ENCODE assay signal across 1 cellular context in genomic region chr17:6998855-6999508, GRCh38.
A peak's percentile ranks its signal among the peaks of the same experiment; 100 is the strongest.
TF ChIP-seq lines count a peak whose summit lies in the region.

No MANE protein-coding gene starts in this region.

TF ChIP-seq in K562, 482 proteins besides CTCF, POLR2A, EP300 and RAD21 (continues in another document):
- TF ChIP-seq ZBTB7A (IDR thresholded peaks at IDR 0.05; ENCODE audit: borderline replicate concordance, control insufficient read depth, low read depth, low read length) (peak; percentile 42; the same call in 1 of the 2 replicates), RAD51 (IDR thresholded peaks at IDR 0.05; ENCODE audit: borderline replicate concordance, low read depth) (0 out of 2 replicates have a peak, but pooled peaks have one; percentile 9), ZNF197 (CRISPR knock-in tag; IDR thresholded peaks at IDR 0.05; ENCODE audit: low read depth) (no peak), CXXC5 (CRISPR knock-in tag; IDR thresholded peaks at IDR 0.05) (peak; percentile 31; the same call in 1 of the 2 replicates), STAT6 (CRISPR knock-in tag; IDR thresholded peaks at IDR 0.05) (no peak), RBM25 (IDR thresholded peaks at IDR 0.05; ENCODE audit: low read depth, low read length, severe bottlenecking) (no peak), POLR2H (tag; IDR thresholded peaks at IDR 0.05; ENCODE audit: low read depth) (peak; percentile 40; the same call in 1 of the 2 replicates), FOXA1 (IDR thresholded peaks at IDR 0.05; ENCODE audit: borderline replicate concordance) (no peak), ATF6 (CRISPR knock-in tag; IDR thresholded peaks at IDR 0.05) (no peak), HOMEZ (CRISPR knock-in tag; IDR thresholded peaks at IDR 0.05) (no peak), ZKSCAN8 (CRISPR knock-in tag; IDR thresholded peaks at IDR 0.05) (no peak), ETS2 (tag; IDR thresholded peaks at IDR 0.05; ENCODE audit: borderline replicate concordance, poor library complexity, severe bottlenecking) (no peak), ZMIZ1 (IDR thresholded peaks at IDR 0.05; ENCODE audit: low read depth in 2 of 2, low read length in 2 of 2) (no peak), ZC3H4 (CRISPR knock-in tag; IDR thresholded peaks at IDR 0.05; ENCODE audit: borderline replicate concordance) (no peak), ZBTB34 (CRISPR knock-in tag; IDR thresholded peaks at IDR 0.05) (no peak), ZKSCAN3 (CRISPR knock-in tag; IDR thresholded peaks at IDR 0.05) (no peak), NCOA2 (IDR thresholded peaks at IDR 0.05; ENCODE audit: partially characterized antibody in 2 of 2) (peak in 1 of 2 experiments; percentile 16), ZBTB17 (CRISPR knock-in tag; IDR thresholded peaks at IDR 0.05) (no peak), E2F4 (CRISPR knock-in tag; IDR thresholded peaks at IDR 0.05; ENCODE audit: low read depth) (no peak), TBP (optimal IDR thresholded peaks at IDR 0.05; ENCODE audit: low read depth, low read length) (no peak), ZNF318 (IDR thresholded peaks at IDR 0.05; ENCODE audit: borderline replicate concordance in 1 of 2, low read depth in 1 of 2) (no peak), MIER1 (IDR thresholded peaks at IDR 0.05; ENCODE audit: low read depth) (no peak), RCOR1 (IDR thresholded peaks at IDR 0.05; ENCODE audit: borderline replicate concordance in 1 of 2, low read depth in 2 of 2, low read length in 2 of 2) (peak in 1 of 2 experiments; percentile 79; a peak in 2 of 4 replicates), ZC3H8 (IDR thresholded peaks at IDR 0.05) (no peak), STAT5A (IDR thresholded peaks at IDR 0.05; ENCODE audit: borderline replicate concordance, low read length) (no peak), GATAD2A (IDR thresholded peaks at IDR 0.05) (peak; percentile 18; the same call in 1 of the 2 replicates), FUS (optimal IDR thresholded peaks at IDR 0.05; ENCODE audit: low read depth, low read length) (no peak), CBFA2T2 (conservative IDR thresholded peaks at IDR 0.05) (peak; percentile 60), ZNF766 (CRISPR knock-in tag; conservative IDR thresholded peaks at IDR 0.05) (peak; percentile 69), ZZZ3 (IDR thresholded peaks at IDR 0.05) (no peak), LCOR (CRISPR knock-in tag; IDR thresholded peaks at IDR 0.05) (no peak), ERF (CRISPR knock-in tag; IDR thresholded peaks at IDR 0.05) (no peak), HES1 (IDR thresholded peaks at IDR 0.05; ENCODE audit: low read depth) (no peak), MAFG (tag; conservative IDR thresholded peaks at IDR 0.05) (peak; percentile 58), NFE2 (IDR thresholded peaks at IDR 0.05; ENCODE audit: low read depth) (peak; percentile 76), DNMT1 (IDR thresholded peaks at IDR 0.05) (no peak), E2F3 (CRISPR knock-in tag; IDR thresholded peaks at IDR 0.05) (no peak), SUPT5H (IDR thresholded peaks at IDR 0.05) (no peak), ZNF785 (CRISPR knock-in tag; IDR thresholded peaks at IDR 0.05) (no peak)
